9 cellular contexts compared by ENCODE assay signal in the genomic region with DNA sequence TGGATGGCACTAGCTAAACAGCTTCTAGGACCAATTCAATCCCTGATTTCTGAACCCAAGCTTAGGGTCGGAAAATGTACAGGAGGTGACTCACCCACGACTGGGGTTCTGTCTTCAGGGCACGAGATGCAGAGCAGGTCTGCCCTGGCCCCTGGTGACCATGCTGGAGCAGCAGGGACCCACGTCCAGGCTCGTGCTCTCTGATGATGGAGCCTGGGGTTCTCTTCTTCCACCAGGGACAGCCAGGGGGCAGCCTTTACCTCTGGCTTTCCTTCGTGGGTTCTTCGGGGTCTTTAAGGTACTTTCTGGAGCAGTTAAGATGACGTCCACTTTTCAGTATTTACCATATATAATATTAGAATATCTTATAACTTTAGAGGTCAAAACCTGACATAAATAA. TPM values are rescaled to one million over a fixed set of nuclear protein-coding genes. Genes with fewer than 3 reads are reported as not detected.
A peak's percentile ranks its signal among the peaks of the same experiment; 100 is the strongest.
DNase-seq lines count a peak whose midpoint lies in the region; ATAC-seq and TF ChIP-seq lines count a peak whose summit lies in the region.
"Had no signal": no experiment of that assay in that cellular context is flagged by ENCODE, and none has a peak within 500 bp of the region (broad histone marks: within the 10 kb centered on the region; RNA-seq: fewer than 3 reads in every experiment).

No MANE protein-coding gene starts in this region.

- H4K20me1 ChIP-seq in BLaER1 = peaks cover 14% of the 10 kb centered on the region

- TF ChIP-seq CTCF in GM12875 (IDR thresholded peaks at IDR 0.05; ENCODE audit: borderline replicate concordance, insufficient read depth, low read depth, low read length) (peak; percentile 51; the same call in 1 of the 2 replicates), esophagus muscularis mucosa (IDR thresholded peaks at IDR 0.05) (peak; percentile 9 to 38 (median 26))

- peak overlapping the region; percentile 35; the same call in 1 of the 2 replicates for H3K4me2 ChIP-seq in BLaER1

- TF ChIP-seq EP300 in esophagus muscularis mucosa (IDR thresholded peaks at IDR 0.05) = no peak

- no peaks in the 10 kb centered on the region for H3K9me3 ChIP-seq in BLaER1
- no peaks in the 10 kb centered on the region for H3K9me3 ChIP-seq in esophagus muscularis mucosa

- intact Hi-C loops in esophagus muscularis mucosa (cut with DNase I) = loop anchor here (10.0 kb wide), 1 partner anchor 393 kb away; no protein-coding TSS in a partner anchor

- WGBS in esophagus muscularis mucosa = 12% methylated on average over 8 of the region's 8 CpGs

- H3K27me3 ChIP-seq in BLaER1 (peaks cover 30% of the 10 kb centered on the region), esophagus muscularis mucosa (peaks cover 0 to 79% (median 37%) of the 10 kb centered on the region in 4 donors)

- no peaks in the 10 kb centered on the region for H3K9me3 Mint-ChIP-seq in stimulated activated naive CD8-positive, alpha-beta T cell treated with anti-CD3 and anti-CD28 coated beads, Interleukin-15, amount 100 ng/mL, for 72 hours

- H3K4me3 ChIP-seq in BLaER1 (no peak overlapping the region), GM12875 (ENCODE audit: low read depth, low read length) (no peak overlapping the region), esophagus muscularis mucosa (no peak overlapping the region)

- peak overlapping the region in 1 of 2 donors; percentile 29 for H3K4me3 Mint-ChIP-seq in stimulated activated naive CD8-positive, alpha-beta T cell treated with anti-CD3 and anti-CD28 coated beads, Interleukin-15, amount 100 ng/mL, for 72 hours

- H3K27ac ChIP-seq in BLaER1 (no peak overlapping the region), esophagus muscularis mucosa (replicated peaks in 1 of 4) (no peak overlapping the region)

- no peak for TF ChIP-seq POLR2A in esophagus muscularis mucosa (IDR thresholded peaks at IDR 0.05; ENCODE audit: low read depth)

- no peak overlapping the region for H3K9ac ChIP-seq in BLaER1

- H3K27ac Mint-ChIP-seq in stimulated activated naive CD8-positive, alpha-beta T cell treated with anti-CD3 and anti-CD28 coated beads, Interleukin-15, amount 100 ng/mL, for 72 hours = peak overlapping the region in 1 of 2 donors; percentile 42

- H3K27me3 Mint-ChIP-seq in stimulated activated naive CD8-positive, alpha-beta T cell treated with anti-CD3 and anti-CD28 coated beads, Interleukin-15, amount 100 ng/mL, for 72 hours = peaks cover 68% of the 10 kb centered on the region

- ATAC-seq in stimulated activated naive CD8-positive, alpha-beta T cell treated with anti-CD3 and anti-CD28 coated beads, Interleukin-15, amount 100 ng/mL, for 72 hours = peak; percentile 44
- ATAC-seq in GM21529 (IDR thresholded peaks at IDR 0.05; ENCODE audit: unreplicated experiment) = no peak
- ATAC-seq in GM21515 (IDR thresholded peaks at IDR 0.05; ENCODE audit: unreplicated experiment) = no peak

- peaks cover 40% of the 10 kb centered on the region for H3K4me1 Mint-ChIP-seq in stimulated activated naive CD8-positive, alpha-beta T cell treated with anti-CD3 and anti-CD28 coated beads, Interleukin-15, amount 100 ng/mL, for 72 hours

- H3K4me1 ChIP-seq in BLaER1 = peaks cover 37% of the 10 kb centered on the region
- H3K4me1 ChIP-seq in esophagus muscularis mucosa = peaks cover 23 to 27% (median 25%) of the 10 kb centered on the region in 4 donors

- H3K36me3 ChIP-seq in BLaER1 (no peaks in the 10 kb centered on the region), esophagus muscularis mucosa (no peaks in the 10 kb centered on the region)

- DNase-seq in SK-N-DZ (ENCODE audit: low spot score) = peak; percentile 76
- DNase-seq in esophagus muscularis mucosa (ENCODE audit: extremely low spot score) = no peak
- peak; percentile 40 to 48 for DNase-seq in stimulated activated naive CD8-positive, alpha-beta T cell treated with anti-CD3 and anti-CD28 coated beads, Interleukin-15, amount 100 ng/mL, for 72 hours
- DNase-seq in COR-L47 (lab: John Stamatoyannopoulos, UW) = no peak

RNA-seq across cellular contexts. Expression of a gene that starts 2.1 kb away (rescaled TPM):
- polyA plus RNA-seq in SK-N-DZ (2014; cell fraction: cytosol; rRNA removed) = not detected in 2 replicates
- not detected in 2 replicates for polyA plus RNA-seq in SK-N-DZ (2014; cell fraction: nucleus; rRNA removed)
- not detected for total RNA-seq in esophagus muscularis mucosa
- total RNA-seq: subcutaneous adipose tissue had no signal

RNA-seq across cellular contexts. Expression of a gene that starts 5.4 kb away (rescaled TPM):
- 20.0 and 24.9 TPM in 2 replicates for polyA plus RNA-seq in SK-N-DZ (2014; cell fraction: cytosol; rRNA removed)
- 12.4 and 20.6 TPM in 2 replicates for polyA plus RNA-seq in SK-N-DZ (2014; cell fraction: nucleus; rRNA removed)
- 10 to 100 TPM in 3 of 4 donors, 1 to 10 TPM in 1; 9.6 to 17.2 (median 12.8) TPM for total RNA-seq in esophagus muscularis mucosa

RNA-seq across cellular contexts. Expression of a gene that starts 57.3 kb away (rescaled TPM):
- polyA plus RNA-seq in SK-N-DZ (2014; cell fraction: cytosol; rRNA removed) = 17.2 and 19.4 TPM in 2 replicates
- 17.9 and 18.9 TPM in 2 replicates for polyA plus RNA-seq in SK-N-DZ (2014; cell fraction: nucleus; rRNA removed)
- total RNA-seq in esophagus muscularis mucosa = 10 to 100 TPM; 44.1 to 46.9 (median 45.9) TPM

Comparison
In these comparisons a context has a peak if more than half of its experiments do, and no peak if none do; other contexts are left out.
1. DNase-seq: peak in SK-N-DZ (single experiment) and stimulated activated naive CD8-positive, alpha-beta T cell treated with anti-CD3 and anti-CD28 coated beads, Interleukin-15, amount 100 ng/mL, for 72 hours (2 of 2); none in esophagus muscularis mucosa (single experiment) and COR-L47 (single experiment).